28 cellular contexts compared by ENCODE assay signal in genomic region chr15:56977232-56977631, GRCh38. TPM values are rescaled to one million over a fixed set of nuclear protein-coding genes. Genes with fewer than 3 reads are reported as not detected.
DNase-seq lines count a peak whose midpoint lies in the region; ATAC-seq and TF ChIP-seq lines count a peak whose summit lies in the region.
"Had no signal": no experiment of that assay in that cellular context is flagged by ENCODE, and none has a peak within 500 bp of the region (broad histone marks: within the 10 kb centered on the region; RNA-seq: fewer than 3 reads in every experiment).

No MANE protein-coding gene starts in this region.

- H3K9me3 ChIP-seq in cardiac muscle cell (ENCODE audit: low read depth), result no peaks in the 10 kb centered on the region
- no peaks in the 10 kb centered on the region for H3K9me3 ChIP-seq in CD8-positive, alpha-beta T cell (ENCODE audit: low read length)
- H3K9me3 ChIP-seq: BLaER1 treated with 17β-estradiol and CSF1 and Interleukin-3, amounts not matched to agents 10 nM and 100 nM had no signal

- no peaks in the 10 kb centered on the region for H3K9me3 Mint-ChIP-seq in CD8-positive, alpha-beta T cell
- no peaks in the 10 kb centered on the region for H3K9me3 Mint-ChIP-seq in WTC11
- no peaks in the 10 kb centered on the region for H3K9me3 Mint-ChIP-seq in progenitor cell of endocrine pancreas (ENCODE audit: low read depth)
- H3K9me3 Mint-ChIP-seq: CD4-positive, alpha-beta T cell; IgD-negative memory B cell had no signal

- peaks cover 29% of the 10 kb centered on the region for H3K4me1 ChIP-seq in cardiac muscle cell (ENCODE audit: low read depth)
- H3K4me1 ChIP-seq in CD8-positive, alpha-beta T cell (ENCODE audit: insufficient read depth, low read length), result peaks cover 25% of the 10 kb centered on the region

- CTCF ChIA-PET in CD8-positive, alpha-beta T cell (lab: Charles Lee), result no interaction called here
- CTCF ChIA-PET in WTC11 (lab: Charles Lee), result no interaction called here

- intact Hi-C loops in Right ventricle myocardium inferior (cut with DNase I), result no loop called here
- intact Hi-C loops in CD8-positive, alpha-beta T cell (cut with DNase I, micrococcal nuclease), result loop anchor here in 1 of 2 experiments (5.0 kb wide), 1 partner anchor 45 kb away; no protein-coding TSS in a partner anchor

- in situ Hi-C loops in GM13977 (cut with MboI; ENCODE audit: low pct_unique_long_range_greater_than_20kb, low sequenced_read_pairs, unreplicated experiment), result no loop called here

- no peaks in the 10 kb centered on the region for H3K36me3 ChIP-seq in cardiac muscle cell
- H3K36me3 ChIP-seq in CD8-positive, alpha-beta T cell (ENCODE audit: insufficient read depth, low read length), result no peaks in the 10 kb centered on the region

- H3K4me1 Mint-ChIP-seq in CD8-positive, alpha-beta T cell (ENCODE audit: low read depth), result peaks cover 60% of the 10 kb centered on the region
- H3K4me1 Mint-ChIP-seq in WTC11, result peaks cover 39% of the 10 kb centered on the region
- H3K4me1 Mint-ChIP-seq in progenitor cell of endocrine pancreas (ENCODE audit: low read depth), result peaks cover 27% of the 10 kb centered on the region

- H3K27me3 Mint-ChIP-seq in CD8-positive, alpha-beta T cell (ENCODE audit: low read depth), result no peaks in the 10 kb centered on the region
- H3K27me3 Mint-ChIP-seq in WTC11 (ENCODE audit: low read depth), result no peaks in the 10 kb centered on the region
- H3K27me3 Mint-ChIP-seq in progenitor cell of endocrine pancreas, result no peaks in the 10 kb centered on the region
- H3K27me3 Mint-ChIP-seq: CD4-positive, alpha-beta T cell; IgD-negative memory B cell had no signal

- no peaks in the 10 kb centered on the region for H3K27me3 ChIP-seq in cardiac muscle cell
- H3K27me3 ChIP-seq in CD8-positive, alpha-beta T cell (ENCODE audit: insufficient read depth, low read length), result no peaks in the 10 kb centered on the region
- H3K27me3 ChIP-seq: BLaER1 treated with 17β-estradiol and CSF1 and Interleukin-3, amounts not matched to agents 10 nM and 100 nM had no signal

- peaks cover 3% of the 10 kb centered on the region for H3K36me3 Mint-ChIP-seq in CD8-positive, alpha-beta T cell
- H3K36me3 Mint-ChIP-seq in WTC11 (no peaks in the 10 kb centered on the region), progenitor cell of endocrine pancreas (ENCODE audit: insufficient read depth) (no peaks in the 10 kb centered on the region)

- ATAC-seq in Right ventricle myocardium inferior, result no peak
- ATAC-seq in CD8-positive, alpha-beta T cell, result no peak
- ATAC-seq in WTC11, result no peak
- ATAC-seq: GM12878 had no signal

- H3K27ac Mint-ChIP-seq in CD8-positive, alpha-beta T cell, result peak overlapping the region; percentile 23
- peak overlapping the region; percentile 30; the same call in 1 of the 2 replicates for H3K27ac Mint-ChIP-seq in WTC11
- peak overlapping the region; percentile 37 for H3K27ac Mint-ChIP-seq in progenitor cell of endocrine pancreas
- H3K27ac Mint-ChIP-seq: CD4-positive, alpha-beta T cell; IgD-negative memory B cell had no signal

- H3K27ac ChIP-seq in cardiac muscle cell, result peak overlapping the region; percentile 12
- H3K27ac ChIP-seq in CD8-positive, alpha-beta T cell (ENCODE audit: low read depth, low read length), result no peak overlapping the region
- H3K27ac ChIP-seq: BLaER1 treated with 17β-estradiol and CSF1 and Interleukin-3, amounts not matched to agents 10 nM and 100 nM; KMS-11; PC-9 had no signal

- POLR2A ChIA-PET in CD8-positive, alpha-beta T cell (lab: Charles Lee), result interaction anchor here (0.6 kb wide), 1 partner anchor 75 kb away, joined by 3 read pairs; no protein-coding TSS in a partner anchor
- POLR2A ChIA-PET in WTC11 (lab: Charles Lee), result no interaction called here

- DNase-seq in cardiac muscle cell (ENCODE audit: low read depth in 1 of 2, low spot score in 1 of 2) (no peak), Right ventricle myocardium inferior (ENCODE audit: missing footprints) (no peak), WTC11 (ENCODE audit: low spot score) (no peak), progenitor cell of endocrine pancreas (ENCODE audit: low spot score, unreplicated experiment) (no peak), GM13977 (ENCODE audit: low spot score) (no peak), hepatic stellate cell (ENCODE audit: low spot score) (no peak)
- no peak for DNase-seq in CD8-positive, alpha-beta T cell
- DNase-seq: 8988T; AML-193; CD4-positive, alpha-beta T cell; COR-L47; DMS79; EL; GDM1; GOT3; HCEC 1CT; MM.1S; NCI-H2029; NCI-H2227 treated with DMSO at 0.1 percent for 48 hours; NCI-H526 treated with DMSO at 0.1 percent for 48 hours; PC-9; RPMI8226; SHP77 treated with DMSO at 0.1 percent for 48 hours had no signal

- H3K4me3 ChIP-seq in cardiac muscle cell, result no peak overlapping the region
- H3K4me3 ChIP-seq in CD8-positive, alpha-beta T cell (ENCODE audit: low read depth, low read length), result no peak overlapping the region
- H3K4me3 ChIP-seq: BLaER1 treated with 17β-estradiol and CSF1 and Interleukin-3, amounts not matched to agents 10 nM and 100 nM; GM12878; PC-9; SK-N-MC had no signal

- no peak for TF ChIP-seq CTCF in cardiac muscle cell (IDR thresholded peaks at IDR 0.05; ENCODE audit: low read depth, low read length)
- TF ChIP-seq CTCF in CD8-positive, alpha-beta T cell (IDR thresholded peaks at IDR 0.05), result no peak
- no peak for TF ChIP-seq CTCF in WTC11 (IDR thresholded peaks at IDR 0.05)
- no peak for TF ChIP-seq CTCF in progenitor cell of endocrine pancreas (IDR thresholded peaks at IDR 0.05; ENCODE audit: unreplicated experiment)
- no peak for TF ChIP-seq CTCF in GM13977 (IDR thresholded peaks at IDR 0.05; ENCODE audit: extremely low read depth, insufficient read depth, missing control alignments)

- H3K4me3 Mint-ChIP-seq in CD8-positive, alpha-beta T cell, result no peak overlapping the region
- H3K4me3 Mint-ChIP-seq in WTC11 (no peak overlapping the region), progenitor cell of endocrine pancreas (ENCODE audit: low read depth) (no peak overlapping the region)
- H3K4me3 Mint-ChIP-seq: CD4-positive, alpha-beta T cell; IgD-negative memory B cell had no signal

TF ChIP-seq in WTC11, 78 proteins besides CTCF, POLR2A, EP300 and RAD21 (continues in another document):
- no peak for TF ChIP-seq ESRRA (CRISPR knock-in tag; IDR thresholded peaks at IDR 0.05; ENCODE audit: borderline replicate concordance)
- TF ChIP-seq MXD4 (CRISPR knock-in tag; IDR thresholded peaks at IDR 0.05; ENCODE audit: borderline replicate concordance), result no peak
- TF ChIP-seq E2F4 (CRISPR knock-in tag; IDR thresholded peaks at IDR 0.05; ENCODE audit: borderline replicate concordance, low read depth), result no peak
- no peak for TF ChIP-seq USF2 (CRISPR knock-in tag; IDR thresholded peaks at IDR 0.05)
- no peak for TF ChIP-seq NFE2L1 (CRISPR knock-in tag; IDR thresholded peaks at IDR 0.05)
- no peak for TF ChIP-seq SOX15 (CRISPR knock-in tag; IDR thresholded peaks at IDR 0.05)
- no peak for TF ChIP-seq ATF2 (CRISPR knock-in tag; IDR thresholded peaks at IDR 0.05; ENCODE audit: borderline replicate concordance, low read depth)
- no peak for TF ChIP-seq STAT6 (CRISPR knock-in tag; conservative IDR thresholded peaks at IDR 0.05; ENCODE audit: low read depth)

RNA-seq across cellular contexts. Expression of gene TCF12, which starts 58.8 kb away (rescaled TPM):
- total RNA-seq in cardiac muscle cell (135 and 137 TPM in 2 replicates), Right ventricle myocardium inferior (46.5 TPM), WTC11 (2021) (73.2 to 92.9 TPM (median 81.3 TPM) in 3 replicates), progenitor cell of endocrine pancreas (164 and 167 TPM in 2 replicates)
- polyA plus RNA-seq in cardiac muscle cell, result 42.6 and 58.4 TPM in 2 replicates
- total RNA-seq in CD8-positive, alpha-beta T cell, result 10 to 100 TPM; 45.0 to 47.2 TPM
